27 cellular contexts compared by ENCODE assay signal in genomic region chr14:52377940-52378339, GRCh38.
DNase-seq lines count a peak whose midpoint lies in the region; FAIRE-seq and TF ChIP-seq lines count a peak whose summit lies in the region.
"Had no signal": no experiment of that assay in that cellular context is flagged by ENCODE, and none has a peak within 500 bp of the region (broad histone marks: within the 10 kb centered on the region; RNA-seq: fewer than 3 reads in every experiment).

No MANE protein-coding gene starts in this region.

- H3K79me2 ChIP-seq in OCI-LY3 (ENCODE audit: low read length): no peaks in the 10 kb centered on the region

- no peak overlapping the region for H3K9ac ChIP-seq in OCI-LY3 (ENCODE audit: low read length)

- no peak overlapping the region for H2AFZ ChIP-seq in OCI-LY3 (ENCODE audit: low read depth, low read length)

- no peaks in the 10 kb centered on the region for H3K36me3 ChIP-seq in OCI-LY3 (replicated peaks; ENCODE audit: low read depth, low read length)
- H3K36me3 ChIP-seq: prostate gland, sigmoid colon, suprapubic skin had no signal

- peak; percentile 12 for DNase-seq in activated CD4-positive, alpha-beta T cell treated with anti-CD3 and anti-CD28 coated beads for 48 hours
- DNase-seq in activated CD4-positive, alpha-beta T cell treated with anti-CD3 and anti-CD28 coated beads, Interleukin-2, amount 50 U/mL, for 4 hours: no peak
- DNase-seq in HTR-8/SVneo (ENCODE audit: insufficient read length, low spot score) (no peak), urothelium cell line (ENCODE audit: low spot score) (no peak), NCI-H345 treated with DMSO at 0.1 percent for 48 hours (lab: John Stamatoyannopoulos, UW; ENCODE audit: unreplicated experiment) (no peak)
- DNase-seq in activated effector memory CD4-positive, alpha-beta T cell treated with Interleukin-2 at 50 U/mL for 16 hours: no peak
- no peak for DNase-seq in activated CD4-positive, CD25-positive, alpha-beta regulatory T cell treated with anti-CD3 and anti-CD28 coated beads, Interleukin-2, amount 50 U/mL, for 72 hours
- DNase-seq: activated CD4-positive, alpha-beta T cell treated with anti-CD3 and anti-CD28 coated beads, Interleukin-2, amount 10 ng/mL, durations not matched to agents 24 days and 14 days; activated CD8-positive, alpha-beta memory T cell treated with anti-CD3 and anti-CD28 coated beads, Interleukin-2, amount 50 U/mL, for 4 hours; amygdala; CD8-positive, alpha-beta memory T cell; HFFc6; hypothalamus; islet precursor cell; left ventricle myocardium superior; NCI-H1048; NCI-H187; PC-3; sigmoid colon; stimulated activated naive B cell treated with anti-CD40 and anti-IgM and Interleukin-4, amounts not matched to agents 10 μg/mL and 1 μg/mL and 100 μg/mL, for 72 hours; T-helper 17 cell had no signal

- H3K4me3 ChIP-seq in OCI-LY3 (ENCODE audit: low read length): no peak overlapping the region
- H3K4me3 ChIP-seq: prostate gland, sigmoid colon, suprapubic skin had no signal

- no peaks in the 10 kb centered on the region for H3K4me1 ChIP-seq in OCI-LY3 (ENCODE audit: low read length)
- H3K4me1 ChIP-seq: prostate gland, sigmoid colon, suprapubic skin had no signal

- H4K20me1 ChIP-seq in OCI-LY3 (ENCODE audit: insufficient read depth, low read length): no peaks in the 10 kb centered on the region

- H3K27me3 ChIP-seq in OCI-LY3 (ENCODE audit: low read depth, low read length): peaks cover 47% of the 10 kb centered on the region
- H3K27me3 ChIP-seq: suprapubic skin had no signal

- no peaks in the 10 kb centered on the region for H3K9me3 ChIP-seq in OCI-LY3 (ENCODE audit: insufficient read depth, low read length)
- H3K9me3 ChIP-seq: prostate gland, suprapubic skin had no signal

- 0 out of 2 replicates have a peak, but pooled peaks have one; percentile 18 for TF ChIP-seq CTCF in OCI-LY3 (IDR thresholded peaks at IDR 0.05; ENCODE audit: low read depth, low read length)

- FAIRE-seq in HTR-8/SVneo (lab: Jason Lieb, UNC): peak; percentile 64
- peak; percentile 13 for FAIRE-seq in urothelium cell line (lab: Jason Lieb, UNC)
- FAIRE-seq: A204.1, endothelial cell of umbilical vein had no signal

- no peak overlapping the region for H3K4me2 ChIP-seq in OCI-LY3 (ENCODE audit: low read length)

- no peak overlapping the region for H3K27ac ChIP-seq in OCI-LY3 (ENCODE audit: low read length)
- H3K27ac ChIP-seq: HL-60, prostate gland, sigmoid colon, suprapubic skin had no signal
